In the genomic region with DNA sequence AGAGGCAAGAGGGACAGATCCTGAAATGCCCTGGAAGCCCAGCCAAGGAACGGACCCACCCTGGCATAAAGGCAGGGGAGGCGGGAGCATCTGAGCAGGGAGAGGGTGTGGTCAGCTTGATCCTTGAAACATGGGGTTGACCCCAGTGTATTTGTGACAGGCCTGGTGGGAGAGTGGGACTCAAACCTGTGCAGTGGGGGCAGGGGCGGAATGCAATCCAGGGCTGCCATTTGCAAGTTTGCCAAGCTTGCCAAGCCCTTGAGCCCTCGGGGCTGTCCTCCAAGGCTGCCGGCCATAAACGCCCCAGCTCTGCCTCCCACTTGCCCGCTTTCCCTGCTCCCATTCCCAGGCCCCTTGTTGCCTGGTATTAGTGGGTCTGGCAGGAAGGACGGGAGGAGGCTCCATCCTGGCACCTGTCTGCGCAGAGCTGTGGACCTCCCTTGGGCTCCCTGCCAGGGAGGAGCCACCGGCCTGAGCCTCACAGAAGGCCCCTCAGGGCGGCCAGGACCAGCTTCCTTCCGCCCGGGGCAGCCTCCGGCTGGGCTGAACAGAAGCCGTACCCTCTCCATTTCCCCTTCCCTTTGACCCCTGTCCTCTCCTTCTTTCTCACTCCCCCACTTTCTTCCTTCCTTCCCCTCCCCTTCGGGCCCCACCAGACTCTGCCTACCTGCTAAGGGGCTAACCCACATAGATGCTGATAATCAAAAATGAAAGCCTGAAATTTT, we compare ENCODE assay signal across 12 cellular contexts. TPM values are rescaled to one million over a fixed set of nuclear protein-coding genes. Genes with fewer than 3 reads are reported as not detected.
DNase-seq lines count a peak whose midpoint lies in the region; ATAC-seq, FAIRE-seq and TF ChIP-seq lines count a peak whose summit lies in the region.
"Had no signal": no experiment of that assay in that cellular context is flagged by ENCODE, and none has a peak within 500 bp of the region (broad histone marks: within the 10 kb centered on the region; RNA-seq: fewer than 3 reads in every experiment).

No MANE protein-coding gene starts in this region.

- H3K27ac ChIP-seq in Peyer's patch (peak overlapping the region; percentile 9 to 67 (median 17)), H1 (ENCODE audit: low read depth, low read length) (no peak overlapping the region), coronary artery (no peak overlapping the region), osteoblast (ENCODE audit: low read depth, low read length) (no peak overlapping the region)
- H3K27ac ChIP-seq: cardiac muscle cell had no signal

- H2BK120ac ChIP-seq in H1 (replicated peaks; ENCODE audit: low read depth, low read length), result no peak overlapping the region

- H4K20me1 ChIP-seq in H1 (replicated peaks in 1 of 2; ENCODE audit: control insufficient read depth in 1 of 2, insufficient read depth in 2 of 2, low read length in 2 of 2) (peaks cover 0 to 2% of the 10 kb centered on the region in 2 experiments), osteoblast (ENCODE audit: insufficient read depth, low read length) (no peaks in the 10 kb centered on the region)

- H3K4me3 Mint-ChIP-seq in activated T-cell treated with anti-CD3 and anti-CD28 coated beads, Interleukin-2, amount 50 U/mL, for 24 hours, result peak overlapping the region; percentile 43
- H3K4me3 Mint-ChIP-seq in stimulated activated naive B cell treated with anti-CD40 and anti-IgM and Interleukin-4, amounts not matched to agents 10 μg/mL and 1 μg/mL and 100 μg/mL, for 72 hours, result no peak overlapping the region

- no peak for TF ChIP-seq EP300 in H1 (IDR thresholded peaks at IDR 0.05; ENCODE audit: borderline replicate concordance in 1 of 2, low read depth in 2 of 2, low read length in 2 of 2)

- no peak overlapping the region for H2BK20ac ChIP-seq in H1 (ENCODE audit: low read length)

- 0 out of 2 replicates have a peak overlapping the region, but pooled peaks have one; percentile 27 for H2BK12ac ChIP-seq in H1 (ENCODE audit: low read depth, low read length)

- no peak overlapping the region for H4K5ac ChIP-seq in H1 (ENCODE audit: insufficient read length, low read depth, low read length)

- H3K9me3 ChIP-seq in Peyer's patch (no peaks in the 10 kb centered on the region), H1 (ENCODE audit: insufficient read depth in 2 of 2, low read depth in 1 of 2, low read length in 1 of 2) (no peaks in the 10 kb centered on the region), osteoblast (ENCODE audit: low read depth, low read length) (no peaks in the 10 kb centered on the region)

- H3K23me2 ChIP-seq in H1 (ENCODE audit: low read depth, low read length), result no peaks in the 10 kb centered on the region; the same call in 1 of the 2 replicates

- no peak overlapping the region for H3K23ac ChIP-seq in H1 (ENCODE audit: insufficient read length)

- H3K27me3 Mint-ChIP-seq in activated T-cell treated with anti-CD3 and anti-CD28 coated beads, Interleukin-2, amount 50 U/mL, for 24 hours, result no peaks in the 10 kb centered on the region
- peaks cover 7 to 18% of the 10 kb centered on the region in 2 donors for H3K27me3 Mint-ChIP-seq in stimulated activated naive B cell treated with anti-CD40 and anti-IgM and Interleukin-4, amounts not matched to agents 10 μg/mL and 1 μg/mL and 100 μg/mL, for 72 hours

- peaks cover 4% of the 10 kb centered on the region for H3K36me3 Mint-ChIP-seq in activated T-cell treated with anti-CD3 and anti-CD28 coated beads, Interleukin-2, amount 50 U/mL, for 24 hours (ENCODE audit: low read depth)
- peaks cover 5 to 18% of the 10 kb centered on the region in 2 donors for H3K36me3 Mint-ChIP-seq in stimulated activated naive B cell treated with anti-CD40 and anti-IgM and Interleukin-4, amounts not matched to agents 10 μg/mL and 1 μg/mL and 100 μg/mL, for 72 hours

- H3K4me2 ChIP-seq in H1 (ENCODE audit: insufficient read depth in 1 of 2, low read depth in 2 of 2, low read length in 2 of 2) (no peak overlapping the region), osteoblast (ENCODE audit: insufficient read depth, low read length) (no peak overlapping the region)

- no peak overlapping the region for H2AK5ac ChIP-seq in H1 (ENCODE audit: low read depth, low read length)

- TF ChIP-seq RAD21 in H1 (IDR thresholded peaks at IDR 0.05 in 1 of 2, conservative IDR thresholded peaks at IDR 0.05 in 1 of 2; ENCODE audit: low read depth in 2 of 2, low read length in 2 of 2), result no peak

- no peak overlapping the region for H4K8ac ChIP-seq in H1 (ENCODE audit: extremely low read depth, insufficient read depth, low read length)

- no peak overlapping the region for H3K9ac ChIP-seq in H1 (replicated peaks in 1 of 4; ENCODE audit: extremely low read depth in 1 of 4, low read depth in 3 of 4, low read length in 3 of 4)

- no peak overlapping the region for H4K91ac ChIP-seq in H1 (replicated peaks; ENCODE audit: insufficient read length, low read length)

- H3K27me3 ChIP-seq in Peyer's patch (no peaks in the 10 kb centered on the region), H1 (replicated peaks in 1 of 4; ENCODE audit: control insufficient read depth in 3 of 4, extremely low read depth in 1 of 4, insufficient read depth in 3 of 4, low read length in 3 of 4) (no peaks in the 10 kb centered on the region), osteoblast (ENCODE audit: insufficient read depth, low read length) (no peaks in the 10 kb centered on the region)
- H3K27me3 ChIP-seq: cardiac muscle cell had no signal

- no peaks in the 10 kb centered on the region for H3K79me2 ChIP-seq in H1 (ENCODE audit: control insufficient read depth in 1 of 2, insufficient read depth in 2 of 2, low read length in 2 of 2)
- H3K79me2 ChIP-seq in osteoblast (ENCODE audit: insufficient read depth, low read length), result no peaks in the 10 kb centered on the region

- no peak overlapping the region for H3K56ac ChIP-seq in H1 (replicated peaks; ENCODE audit: insufficient read length, low read depth, low read length)

- H3K27ac Mint-ChIP-seq in activated T-cell treated with anti-CD3 and anti-CD28 coated beads, Interleukin-2, amount 50 U/mL, for 24 hours, result peak overlapping the region; percentile 95
- H3K27ac Mint-ChIP-seq in stimulated activated naive B cell treated with anti-CD40 and anti-IgM and Interleukin-4, amounts not matched to agents 10 μg/mL and 1 μg/mL and 100 μg/mL, for 72 hours, result peak overlapping the region; percentile 4

- POLR2A ChIA-PET in H1 (lab: Charles Lee; ENCODE audit: partially characterized antibody), result interaction anchor here (1.2 kb wide), 1 partner anchor 9 kb away, joined by 4 read pairs; no protein-coding TSS in a partner anchor

- TF ChIP-seq CTCF in Peyer's patch (IDR thresholded peaks at IDR 0.05), result no peak
- TF ChIP-seq CTCF in H1 (IDR thresholded peaks at IDR 0.05; ENCODE audit: control extremely low read depth in 1 of 3, insufficient read depth in 1 of 3, low read depth in 1 of 3, low read length in 3 of 3), result no peak
- TF ChIP-seq CTCF in coronary artery (IDR thresholded peaks at IDR 0.05), result no peak
- no peak for TF ChIP-seq CTCF in osteoblast (IDR thresholded peaks at IDR 0.05; ENCODE audit: extremely low read depth, low read depth, low read length)

- no peak overlapping the region for H3K4ac ChIP-seq in H1 (replicated peaks; ENCODE audit: insufficient read length, low read depth, low read length)

- no peaks in the 10 kb centered on the region for H3K36me3 ChIP-seq in Peyer's patch
- no peaks in the 10 kb centered on the region for H3K36me3 ChIP-seq in H1 (ENCODE audit: control insufficient read depth in 2 of 4, insufficient read depth in 4 of 4, low read length in 3 of 4)
- no peaks in the 10 kb centered on the region for H3K36me3 ChIP-seq in osteoblast (ENCODE audit: insufficient read depth, low read length)
- H3K36me3 ChIP-seq: cardiac muscle cell had no signal

- H2AFZ ChIP-seq in H1 (ENCODE audit: low read length), result no peak overlapping the region
- H2AFZ ChIP-seq in osteoblast (ENCODE audit: low read length), result no peak overlapping the region

- H3K4me3 ChIP-seq in Peyer's patch (peak overlapping the region in 1 of 4 donors; percentile 3), H1 (ENCODE audit: extremely low read depth in 1 of 4, insufficient read depth in 2 of 4, low read depth in 3 of 4, low read length in 4 of 4) (no peak overlapping the region), coronary artery (no peak overlapping the region), osteoblast (ENCODE audit: insufficient read depth, low read length) (no peak overlapping the region)
- H3K4me3 ChIP-seq: cardiac muscle cell had no signal

- H2BK5ac ChIP-seq in H1 (ENCODE audit: low read depth, low read length), result no peak overlapping the region; the same call in 1 of the 2 replicates

- no peak for DNase-seq in activated T-cell treated with anti-CD3 and anti-CD28 coated beads, Interleukin-2, amount 50 U/mL, for 24 hours
- DNase-seq in activated T-cell treated with anti-CD3 and anti-CD28 coated beads, Interleukin-2, amount 50 U/mL, for 48 hours, result no peak
- peak in 1 of 3 donors; percentile 40 for DNase-seq in Peyer's patch
- DNase-seq in H1 (ENCODE audit: low read depth in 1 of 2, low spot score in 2 of 2), result no peak
- DNase-seq in stimulated activated naive B cell treated with anti-CD40 and anti-IgM and Interleukin-4, amounts not matched to agents 10 μg/mL and 1 μg/mL and 100 μg/mL, for 72 hours, result no peak
- DNase-seq in coronary artery (ENCODE audit: low spot score), result no peak
- DNase-seq in osteoblast (ENCODE audit: insufficient read length, low spot score, missing footprints), result no peak
- no peak for DNase-seq in NCI-H187 treated with DMSO at 0.1 percent for 48 hours (lab: John Stamatoyannopoulos, UW)
- DNase-seq: NCI-H2081 treated with DMSO at 0.1 percent for 48 hours, retina had no signal

- no peak for FAIRE-seq in H1 (lab: Jason Lieb, UNC)

- H3K4me1 ChIP-seq in Peyer's patch (peaks cover 0 to 36% (median 6%) of the 10 kb centered on the region in 4 donors), H1 (replicated peaks in 1 of 4; ENCODE audit: control insufficient read depth in 3 of 4, insufficient read depth in 4 of 4, low read length in 3 of 4) (peaks cover 0 to 11% (median 10%) of the 10 kb centered on the region in 4 experiments; a peak in 6 of 7 replicates), osteoblast (ENCODE audit: insufficient read depth, low read length) (peaks cover 8% of the 10 kb centered on the region)

- ATAC-seq in stimulated activated naive B cell treated with anti-CD40 and anti-IgM and Interleukin-4, amounts not matched to agents 10 μg/mL and 1 μg/mL and 100 μg/mL, for 72 hours (replicated peaks), result no peak

- TF ChIP-seq POLR2A in Peyer's patch (IDR thresholded peaks at IDR 0.05) (no peak), H1 (IDR thresholded peaks at IDR 0.05; ENCODE audit: control extremely low read depth in 1 of 2, low read depth in 2 of 2, low read length in 2 of 2) (no peak)

- H3K14ac ChIP-seq in H1 (ENCODE audit: insufficient read length), result no peak overlapping the region

- no peak overlapping the region for H2BK15ac ChIP-seq in H1 (ENCODE audit: low read length)

- WGBS in H1 (ENCODE audit: extremely low coverage in 1 of 2, insufficient coverage in 1 of 2, insufficient read length in 1 of 2, insufficient replicate concordance in 2 of 2, low coverage in 1 of 2, low lambda C conversion rate in 2 of 2, missing lambda C conversion rate in 1 of 2), 2 experiments, result 78% methylated on average over 15 of the region's 16 CpGs; no CpG with 5 or more reads in 1 of the 2 experiments

- peaks cover 1% of the 10 kb centered on the region; the same call in 1 of the 2 replicates for H3K79me1 ChIP-seq in H1 (ENCODE audit: low read depth, low read length)

- H3K9me3 Mint-ChIP-seq in activated T-cell treated with anti-CD3 and anti-CD28 coated beads, Interleukin-2, amount 50 U/mL, for 24 hours, result no peaks in the 10 kb centered on the region
- H3K9me3 Mint-ChIP-seq in stimulated activated naive B cell treated with anti-CD40 and anti-IgM and Interleukin-4, amounts not matched to agents 10 μg/mL and 1 μg/mL and 100 μg/mL, for 72 hours, result no peaks in the 10 kb centered on the region

- peaks cover 84% of the 10 kb centered on the region for H3K4me1 Mint-ChIP-seq in activated T-cell treated with anti-CD3 and anti-CD28 coated beads, Interleukin-2, amount 50 U/mL, for 24 hours (ENCODE audit: low read depth)
- peaks cover 20 to 26% of the 10 kb centered on the region in 2 donors for H3K4me1 Mint-ChIP-seq in stimulated activated naive B cell treated with anti-CD40 and anti-IgM and Interleukin-4, amounts not matched to agents 10 μg/mL and 1 μg/mL and 100 μg/mL, for 72 hours

- no peak overlapping the region for H3K18ac ChIP-seq in H1 (ENCODE audit: extremely low read depth, low read length)

- CTCF ChIA-PET in H1 (lab: Charles Lee; ENCODE audit: partially characterized antibody), result interaction anchor here (0.8 to 2.5 kb wide), 5 partner anchors 9 to 23 kb away, joined by 3 to 9 read pairs (median 4); a partner anchor contains a TSS

RNA-seq across cellular contexts. Expression of a gene that starts 0.7 kb away (rescaled TPM):
- total RNA-seq in Peyer's patch, result 1 to 10 TPM in 2 of 4 donors, not detected in 2; 1.5 to 3.3 TPM
- total RNA-seq in H1 (2021; fragmentation: NEBNext Ultra II Directional; extraction: Animal tissue kit (Norgen Biotek cat#: 25700)), result not detected in 2 replicates
- not detected in 2 replicates for polyA plus RNA-seq in H1 (2011; rRNA removed)
- not detected for polyA plus RNA-seq in H1 (2011; cell fraction: cytosol; rRNA removed)
- 0.14 TPM for polyA plus RNA-seq in H1 (2011; cell fraction: nucleus; rRNA removed)
- 0.58 TPM in 1 of 4 replicates, not detected in the others for polyA plus RNA-seq in H1 (2012, experiment 1 of 2)
- polyA plus RNA-seq in H1 (2012, experiment 2 of 2), result not detected
- not detected for polyA plus RNA-seq in H1 (2013, experiment 1 of 2)
- polyA plus RNA-seq in H1 (2013, experiment 2 of 2), result not detected
- polyA minus RNA-seq in H1 (2011; rRNA and poly(A)+ RNA removed), result not detected in 2 replicates
- 12.6 TPM for polyA minus RNA-seq in H1 (2011; cell fraction: cytosol; rRNA and poly(A)+ RNA removed)
- 5.8 TPM for polyA minus RNA-seq in H1 (2011; cell fraction: nucleus; rRNA and poly(A)+ RNA removed)
- 0.29 and 0.36 TPM in 2 replicates for total RNA-seq in osteoblast
- total RNA-seq: cardiac muscle cell, glomerular endothelial cell had no signal
- polyA plus RNA-seq: cardiac muscle cell had no signal

RNA-seq across cellular contexts. Expression of a gene that starts 15.3 kb away (rescaled TPM):
- total RNA-seq in Peyer's patch (10 to 100 TPM; 34.9 to 61.1 (median 37.4) TPM), osteoblast (38.0 and 39.2 TPM in 2 replicates)
- total RNA-seq in H1 (2021; fragmentation: NEBNext Ultra II Directional; extraction: Animal tissue kit (Norgen Biotek cat#: 25700)), result 54.3 TPM in 2 replicates
- 21.3 and 26.8 TPM in 2 replicates for polyA plus RNA-seq in H1 (2011; rRNA removed)
- polyA plus RNA-seq in H1 (2011; cell fraction: cytosol; rRNA removed), result 74.6 TPM
- 16.7 TPM for polyA plus RNA-seq in H1 (2011; cell fraction: nucleus; rRNA removed)
- 53.6 to 74.9 TPM (median 57.3 TPM) in 4 replicates for polyA plus RNA-seq in H1 (2012, experiment 1 of 2)
- polyA plus RNA-seq in H1 (2012, experiment 2 of 2), result 9.4 TPM
- 38.8 TPM for polyA plus RNA-seq in H1 (2013, experiment 1 of 2)
- 41.0 TPM for polyA plus RNA-seq in H1 (2013, experiment 2 of 2)
- 9.8 and 12.3 TPM in 2 replicates for polyA minus RNA-seq in H1 (2011; rRNA and poly(A)+ RNA removed)
- 15.9 TPM for polyA minus RNA-seq in H1 (2011; cell fraction: cytosol; rRNA and poly(A)+ RNA removed)
- polyA minus RNA-seq in H1 (2011; cell fraction: nucleus; rRNA and poly(A)+ RNA removed), result 11.4 TPM

RNA-seq across cellular contexts. Expression of a gene that starts 21.6 kb away (rescaled TPM):
- total RNA-seq in Peyer's patch (10 to 100 TPM; 20.0 to 20.6 (median 20.2) TPM), osteoblast (10.0 and 10.9 TPM in 2 replicates)
- total RNA-seq in H1 (2021; fragmentation: NEBNext Ultra II Directional; extraction: Animal tissue kit (Norgen Biotek cat#: 25700)), result 19.1 and 20.5 TPM in 2 replicates
- polyA plus RNA-seq in H1 (2011; rRNA removed), result 26.6 and 27.8 TPM in 2 replicates
- 29.7 TPM for polyA plus RNA-seq in H1 (2011; cell fraction: cytosol; rRNA removed)
- polyA plus RNA-seq in H1 (2011; cell fraction: nucleus; rRNA removed), result 12.4 TPM
- 13.3 to 16.7 TPM (median 16.1 TPM) in 4 replicates for polyA plus RNA-seq in H1 (2012, experiment 1 of 2)
- polyA plus RNA-seq in H1 (2012, experiment 2 of 2), result 17.3 TPM
- 16.3 TPM for polyA plus RNA-seq in H1 (2013, experiment 1 of 2)
- polyA plus RNA-seq in H1 (2013, experiment 2 of 2), result 15.6 TPM
- 4.3 and 5.2 TPM in 2 replicates for polyA minus RNA-seq in H1 (2011; rRNA and poly(A)+ RNA removed)
- 11.3 TPM for polyA minus RNA-seq in H1 (2011; cell fraction: cytosol; rRNA and poly(A)+ RNA removed)
- polyA minus RNA-seq in H1 (2011; cell fraction: nucleus; rRNA and poly(A)+ RNA removed), result 9.9 TPM

RNA-seq across cellular contexts. Expression of a gene that starts 53.9 kb away (rescaled TPM):
- total RNA-seq in Peyer's patch (100 to 1,000 TPM; 116 to 338 (median 155) TPM), osteoblast (94.1 and 95.2 TPM in 2 replicates)
- 307 and 313 TPM in 2 replicates for total RNA-seq in H1 (2021; fragmentation: NEBNext Ultra II Directional; extraction: Animal tissue kit (Norgen Biotek cat#: 25700))
- polyA plus RNA-seq in H1 (2011; rRNA removed), result 108 and 156 TPM in 2 replicates
- 229 TPM for polyA plus RNA-seq in H1 (2011; cell fraction: cytosol; rRNA removed)
- polyA plus RNA-seq in H1 (2011; cell fraction: nucleus; rRNA removed), result 155 TPM
- 320 to 373 TPM (median 340 TPM) in 4 replicates for polyA plus RNA-seq in H1 (2012, experiment 1 of 2)
- polyA plus RNA-seq in H1 (2012, experiment 2 of 2), result 100 TPM
- 204 TPM for polyA plus RNA-seq in H1 (2013, experiment 1 of 2)
- polyA plus RNA-seq in H1 (2013, experiment 2 of 2), result 222 TPM
- 24.7 and 28.8 TPM in 2 replicates for polyA minus RNA-seq in H1 (2011; rRNA and poly(A)+ RNA removed)
- 67.1 TPM for polyA minus RNA-seq in H1 (2011; cell fraction: cytosol; rRNA and poly(A)+ RNA removed)
- 29.4 TPM for polyA minus RNA-seq in H1 (2011; cell fraction: nucleus; rRNA and poly(A)+ RNA removed)

Comparison
In these comparisons a context has a peak if more than half of its experiments do, and no peak if none do; other contexts are left out.
1. H3K27ac ChIP-seq: peak in Peyer's patch (4 of 4); none in H1 (single experiment), coronary artery (0 of 2) and osteoblast (single experiment).